Comparison of ENCODE assay signal across 1 cellular context in genomic region chr2:72932805-72933204, GRCh38.
TF ChIP-seq lines count a peak whose summit lies in the region.

No MANE protein-coding gene starts in this region.

TF ChIP-seq in H1, 55 proteins besides CTCF, POLR2A, EP300 and RAD21:
- TF ChIP-seq JUND (IDR thresholded peaks at IDR 0.05; ENCODE audit: low read length) = no peak
- no peak for TF ChIP-seq CHD7 (IDR thresholded peaks at IDR 0.05; ENCODE audit: insufficient replicate concordance, low read length)
- TF ChIP-seq BCL11A (IDR thresholded peaks at IDR 0.05; ENCODE audit: low read depth in 2 of 2, low read length in 2 of 2) = no peak
- no peak for TF ChIP-seq ZNF274 (IDR thresholded peaks at IDR 0.05; ENCODE audit: borderline replicate concordance, extremely low read depth, low read length)
TF ChIP-seq in H1: peak in this region for 0.
